In the genomic region with DNA sequence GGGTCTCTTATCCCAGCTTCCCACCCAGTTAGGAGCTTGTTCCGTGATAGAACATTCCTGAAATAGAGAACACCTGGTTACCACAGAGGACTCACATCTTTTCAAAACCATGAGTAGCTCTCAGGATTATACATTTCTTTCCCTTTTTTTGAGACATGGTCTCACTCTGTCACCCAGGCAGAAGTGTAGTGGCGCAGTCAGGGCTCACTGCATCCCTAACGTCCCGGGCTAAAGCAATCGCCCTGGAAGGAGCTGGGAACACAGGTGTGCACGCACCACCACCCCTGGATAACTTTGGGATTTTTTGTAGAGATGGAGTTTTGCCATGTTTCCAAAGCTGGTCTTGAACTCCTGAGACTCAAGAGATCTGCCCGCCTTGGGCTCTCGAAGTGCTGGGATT, we compare ENCODE assay signal across 11 cellular contexts. TPM values are rescaled to one million over a fixed set of nuclear protein-coding genes. Genes with fewer than 3 reads are reported as not detected.
A peak's percentile ranks its signal among the peaks of the same experiment; 100 is the strongest.
DNase-seq lines count a peak whose midpoint lies in the region; ATAC-seq, FAIRE-seq and TF ChIP-seq lines count a peak whose summit lies in the region.
"Had no signal": no experiment of that assay in that cellular context is flagged by ENCODE, and none has a peak within 500 bp of the region (broad histone marks: within the 10 kb centered on the region; RNA-seq: fewer than 3 reads in every experiment).

No MANE protein-coding gene starts in this region.

- WGBS in HUES64, result 92% methylated on average over 8 of the region's 8 CpGs

- H3K27ac ChIP-seq in HUES64 (ENCODE audit: low read depth, low read length) (peak overlapping the region; percentile 42), caudate nucleus (ENCODE audit: low read depth, low read length) (peak overlapping the region; percentile 77), temporal lobe (ENCODE audit: low read depth, low read length) (peak overlapping the region; percentile 96)
- H3K27ac ChIP-seq in CD8-positive, alpha-beta T cell (ENCODE audit: low read depth, low read length), result no peak overlapping the region
- H3K27ac ChIP-seq: lower lobe of right lung had no signal

- H3K27me3 ChIP-seq in HUES64 (ENCODE audit: insufficient read depth, low read length), result no peaks in the 10 kb centered on the region
- H3K27me3 ChIP-seq in CD8-positive, alpha-beta T cell (ENCODE audit: insufficient read depth, low read length), result no peaks in the 10 kb centered on the region
- H3K27me3 ChIP-seq: pancreas had no signal

- H3K27ac Mint-ChIP-seq in mesothelial cell of epicardium, result peak overlapping the region; percentile 90
- H3K27ac Mint-ChIP-seq in CD8-positive, alpha-beta T cell, result no peak overlapping the region

- no peaks in the 10 kb centered on the region for H3K27me3 Mint-ChIP-seq in mesothelial cell of epicardium (ENCODE audit: low read depth)
- H3K27me3 Mint-ChIP-seq in CD8-positive, alpha-beta T cell (ENCODE audit: low read depth), result no peaks in the 10 kb centered on the region
- H3K27me3 Mint-ChIP-seq: CD4-positive, alpha-beta T cell had no signal

- no peak for FAIRE-seq in HTR-8/SVneo (lab: Jason Lieb, UNC)
- FAIRE-seq: pancreas had no signal

- TF ChIP-seq CTCF in mesothelial cell of epicardium (IDR thresholded peaks at IDR 0.05; ENCODE audit: unreplicated experiment), result no peak
- no peak for TF ChIP-seq CTCF in CD8-positive, alpha-beta T cell (IDR thresholded peaks at IDR 0.05)

- intact Hi-C loops in CD8-positive, alpha-beta T cell (cut with DNase I, micrococcal nuclease), result no loop called here

- H3K36me3 Mint-ChIP-seq in mesothelial cell of epicardium, result peaks cover 9% of the 10 kb centered on the region
- H3K36me3 Mint-ChIP-seq in CD8-positive, alpha-beta T cell, result peaks cover 74% of the 10 kb centered on the region

- peaks cover 63% of the 10 kb centered on the region for H3K4me1 Mint-ChIP-seq in mesothelial cell of epicardium
- peaks cover 25% of the 10 kb centered on the region for H3K4me1 Mint-ChIP-seq in CD8-positive, alpha-beta T cell (ENCODE audit: low read depth)

- no peak for DNase-seq in caudate nucleus (lab: John Stamatoyannopoulos, UW)
- no peak for DNase-seq in mesothelial cell of epicardium (ENCODE audit: low spot score in 2 of 2, unreplicated experiment in 2 of 2)
- DNase-seq in CD8-positive, alpha-beta T cell, result no peak
- DNase-seq in activated CD4-positive, CD25-positive, alpha-beta regulatory T cell treated with anti-CD3 and anti-CD28 coated beads, Interleukin-2, amount 50 U/mL, for 72 hours, result no peak
- DNase-seq in HTR-8/SVneo (ENCODE audit: insufficient read length, low spot score), result no peak
- DNase-seq: activated T-cell treated with anti-CD3 and anti-CD28 coated beads, Interleukin-2, amount 50 U/mL, for 1 hour; CD4-positive, alpha-beta T cell; lower lobe of right lung had no signal

- H3K4me1 ChIP-seq in HUES64 (ENCODE audit: insufficient read depth, low read length), result peaks cover 44% of the 10 kb centered on the region
- peaks cover 12% of the 10 kb centered on the region for H3K4me1 ChIP-seq in CD8-positive, alpha-beta T cell (ENCODE audit: insufficient read depth, low read length)

- no peak overlapping the region for H3K4me3 Mint-ChIP-seq in mesothelial cell of epicardium
- H3K4me3 Mint-ChIP-seq in CD8-positive, alpha-beta T cell, result no peak overlapping the region
- H3K4me3 Mint-ChIP-seq: CD4-positive, alpha-beta T cell had no signal

- H3K9me3 ChIP-seq in HUES64 (ENCODE audit: insufficient read depth, low read depth, low read length), result no peaks in the 10 kb centered on the region
- H3K9me3 ChIP-seq in CD8-positive, alpha-beta T cell (ENCODE audit: low read length), result no peaks in the 10 kb centered on the region
- H3K9me3 ChIP-seq: lower lobe of right lung, pancreas had no signal

- peak overlapping the region; percentile 40; the same call in 1 of the 2 replicates for H3K9ac ChIP-seq in HUES64 (ENCODE audit: low read depth, low read length)

- CTCF ChIA-PET in CD8-positive, alpha-beta T cell (lab: Charles Lee), result interaction anchor here (0.9 to 1.5 kb wide), 2 partner anchors 11 to 66 kb away, joined by 3 read pairs; no protein-coding TSS in a partner anchor

- no peaks in the 10 kb centered on the region for H3K9me3 Mint-ChIP-seq in mesothelial cell of epicardium
- no peaks in the 10 kb centered on the region for H3K9me3 Mint-ChIP-seq in CD8-positive, alpha-beta T cell
- H3K9me3 Mint-ChIP-seq: CD4-positive, alpha-beta T cell had no signal

- POLR2A ChIA-PET in CD8-positive, alpha-beta T cell (lab: Charles Lee), result no interaction called here

- ATAC-seq in CD8-positive, alpha-beta T cell, result no peak

- no peak overlapping the region for H3K4me3 ChIP-seq in HUES64 (ENCODE audit: low read length)
- H3K4me3 ChIP-seq in CD8-positive, alpha-beta T cell (ENCODE audit: low read depth, low read length), result no peak overlapping the region
- H3K4me3 ChIP-seq: lower lobe of right lung, pancreas had no signal

- H3K36me3 ChIP-seq in HUES64 (ENCODE audit: insufficient read depth, low read length), result peaks cover 18% of the 10 kb centered on the region
- H3K36me3 ChIP-seq in CD8-positive, alpha-beta T cell (ENCODE audit: insufficient read depth, low read length), result peaks cover 29% of the 10 kb centered on the region

RNA-seq across cellular contexts. Expression of a gene that starts 44.8 kb away (rescaled TPM):
- polyA plus RNA-seq in HUES64 (2013, experiment 1 of 2), result 333 TPM
- 347 TPM for polyA plus RNA-seq in HUES64 (2013, experiment 2 of 2)
- total RNA-seq in mesothelial cell of epicardium (242 to 247 TPM (median 245 TPM) in 3 replicates), temporal lobe (151 TPM)
- 1 to 10 TPM; 7.5 to 8.0 TPM for total RNA-seq in CD8-positive, alpha-beta T cell

Comparison
In these comparisons a context has a peak if more than half of its experiments do, and no peak if none do; other contexts are left out.
1. RNA of a gene that starts 44.8 kb away (total RNA-seq): 242 to 247 TPM in mesothelial cell of epicardium and 151 TPM in temporal lobe (single experiment); 7.5 to 8.0 TPM in CD8-positive, alpha-beta T cell; every median in the first group is over 10 times any median in the second.